30 cellular contexts compared by ENCODE assay signal in genomic region chr12:131054345-131055092, GRCh38.
"Had no signal": no experiment of that assay in that cellular context is flagged by ENCODE, and none has a peak within 500 bp of the region (broad histone marks: within the 10 kb centered on the region; RNA-seq: fewer than 3 reads in every experiment).

No MANE protein-coding gene starts in this region.

- H3K4me1 Mint-ChIP-seq: activated CD4-positive, alpha-beta memory T cell treated with anti-CD3 and anti-CD28 coated beads, Interleukin-2, amount 10 ng/mL, durations not matched to agents 7 days and 5 days; activated CD4-positive, alpha-beta T cell treated with anti-CD3 and anti-CD28 coated beads, Interleukin-2, amount 10 ng/mL, durations not matched to agents 7 days and 5 days; stimulated activated memory B cell treated with anti-CD40 and anti-IgM and Interleukin-4, amounts not matched to agents 10 μg/mL and 1 μg/mL and 100 μg/mL, for 72 hours had no signal

- DNase-seq: activated CD4-positive, alpha-beta memory T cell treated with anti-CD3 and anti-CD28 coated beads, Interleukin-2, amount 10 ng/mL, durations not matched to agents 7 days and 5 days; activated CD4-positive, alpha-beta T cell treated with anti-CD3 and anti-CD28 coated beads, Interleukin-2, amount 10 ng/mL, durations not matched to agents 7 days and 5 days; activated CD4-positive, CD25-positive, alpha-beta regulatory T cell treated with anti-CD3 and anti-CD28 coated beads, Interleukin-2, amount 50 U/mL, for 72 hours; activated CD8-positive, alpha-beta memory T cell treated with anti-CD3 and anti-CD28 coated beads, Interleukin-2, amount 10 ng/mL, durations not matched to agents 7 days and 5 days; activated naive CD4-positive, alpha-beta T cell treated with Interleukin-2 at 50 U/mL for 16 hours; activated T-cell treated with anti-CD3 and anti-CD28 coated beads, Interleukin-2, amount 50 U/mL, for 48 hours; anterior cingulate cortex; body of pancreas; cerebellar nuclear complex; effector memory CD4-positive, alpha-beta T cell; gastrocnemius medialis; glutamatergic neuron; left ventricle myocardium superior; mammary epithelial cell; occipital lobe; stimulated activated CD4-positive, alpha-beta T cell treated with anti-CD3 and anti-CD28 coated beads, Interleukin-4, amount 100 ng/mL, for 4 hours; stimulated activated CD8-positive, alpha-beta memory T cell treated with anti-CD3 and anti-CD28 coated beads, Interleukin-4, amount 100 ng/mL, for 48 hours; stomach; T1000 had no signal

- H3K36me3 Mint-ChIP-seq: activated CD8-positive, alpha-beta memory T cell treated with anti-CD3 and anti-CD28 coated beads, Interleukin-2, amount 10 ng/mL, durations not matched to agents 7 days and 5 days; activated naive CD8-positive, alpha-beta T cell; naive thymus-derived CD8-positive, alpha-beta T cell; stimulated activated memory B cell treated with anti-CD40 and anti-IgM and Interleukin-4, amounts not matched to agents 10 μg/mL and 1 μg/mL and 100 μg/mL, for 72 hours had no signal

- H3K27ac Mint-ChIP-seq: activated CD4-positive, alpha-beta memory T cell treated with anti-CD3 and anti-CD28 coated beads, Interleukin-2, amount 10 ng/mL, durations not matched to agents 7 days and 5 days; activated CD4-positive, alpha-beta T cell treated with anti-CD3 and anti-CD28 coated beads, Interleukin-2, amount 10 ng/mL, durations not matched to agents 7 days and 5 days; activated CD8-positive, alpha-beta memory T cell treated with anti-CD3 and anti-CD28 coated beads, Interleukin-2, amount 10 ng/mL, durations not matched to agents 7 days and 5 days; activated naive CD8-positive, alpha-beta T cell; naive thymus-derived CD8-positive, alpha-beta T cell; stimulated activated memory B cell treated with anti-CD40 and anti-IgM and Interleukin-4, amounts not matched to agents 10 μg/mL and 1 μg/mL and 100 μg/mL, for 72 hours; T-helper 1 cell treated with Interleukin-12 subunit alpha and Interleukin-12 subunit beta and Interleukin-4 antibody, amounts not matched to agents 30 μg/mL and 1 μg/mL, for 36 hours had no signal

- H3K9me3 Mint-ChIP-seq: activated CD4-positive, alpha-beta memory T cell treated with anti-CD3 and anti-CD28 coated beads, Interleukin-2, amount 10 ng/mL, durations not matched to agents 7 days and 5 days; activated CD4-positive, alpha-beta T cell treated with anti-CD3 and anti-CD28 coated beads, Interleukin-2, amount 10 ng/mL, durations not matched to agents 7 days and 5 days; activated T-helper 2 cell treated with anti-CD3 and anti-CD28 coated beads, Interferon-gamma antibody, Interleukin-2, Interleukin-4, amounts not matched to agents 10 μg/mL and 5 μg/mL and 100 μg/mL, durations not matched to agents 14 hours and 24 hours and 36 hours; naive thymus-derived CD8-positive, alpha-beta T cell; neural crest cell; T-helper 1 cell treated with Interleukin-12 subunit alpha and Interleukin-12 subunit beta and Interleukin-4 antibody, amounts not matched to agents 30 μg/mL and 1 μg/mL, for 36 hours had no signal

- H3K4me1 ChIP-seq: body of pancreas, parathyroid adenoma, stomach had no signal

- H3K9me3 ChIP-seq: body of pancreas, gastrocnemius medialis, stomach, tibial nerve had no signal

- H2AFZ ChIP-seq: parathyroid adenoma had no signal

- H3K27ac ChIP-seq: body of pancreas, coronary artery, dorsolateral prefrontal cortex, gastrocnemius medialis, parathyroid adenoma, tibial nerve had no signal

- H3K4me3 ChIP-seq: body of pancreas, coronary artery, dorsolateral prefrontal cortex, gastrocnemius medialis, stomach, tibial nerve had no signal

- H3K27me3 ChIP-seq: body of pancreas, dorsolateral prefrontal cortex, gastrocnemius medialis, stomach, tibial nerve had no signal

- H3K4me3 Mint-ChIP-seq: activated CD4-positive, alpha-beta memory T cell treated with anti-CD3 and anti-CD28 coated beads, Interleukin-2, amount 10 ng/mL, durations not matched to agents 7 days and 5 days; activated CD4-positive, alpha-beta T cell treated with anti-CD3 and anti-CD28 coated beads, Interleukin-2, amount 10 ng/mL, durations not matched to agents 7 days and 5 days; activated CD8-positive, alpha-beta memory T cell treated with anti-CD3 and anti-CD28 coated beads, Interleukin-2, amount 10 ng/mL, durations not matched to agents 7 days and 5 days; activated naive CD8-positive, alpha-beta T cell; naive thymus-derived CD8-positive, alpha-beta T cell; neural crest cell; stimulated activated memory B cell treated with anti-CD40 and anti-IgM and Interleukin-4, amounts not matched to agents 10 μg/mL and 1 μg/mL and 100 μg/mL, for 72 hours; T-helper 1 cell treated with Interleukin-12 subunit alpha and Interleukin-12 subunit beta and Interleukin-4 antibody, amounts not matched to agents 30 μg/mL and 1 μg/mL, for 36 hours had no signal

- ATAC-seq: activated CD8-positive, alpha-beta memory T cell treated with anti-CD3 and anti-CD28 coated beads, Interleukin-2, amount 10 ng/mL, durations not matched to agents 7 days and 5 days; body of pancreas; gastrocnemius medialis; left ventricle myocardium superior; naive thymus-derived CD8-positive, alpha-beta T cell; right cardiac atrium; stimulated activated memory B cell treated with anti-CD40 and anti-IgM and Interleukin-4, amounts not matched to agents 10 μg/mL and 1 μg/mL and 100 μg/mL, for 72 hours had no signal

- H3K36me3 ChIP-seq: gastrocnemius medialis, stomach, tibial nerve had no signal

- H3K9ac ChIP-seq: parathyroid adenoma had no signal
